In the genomic region with DNA sequence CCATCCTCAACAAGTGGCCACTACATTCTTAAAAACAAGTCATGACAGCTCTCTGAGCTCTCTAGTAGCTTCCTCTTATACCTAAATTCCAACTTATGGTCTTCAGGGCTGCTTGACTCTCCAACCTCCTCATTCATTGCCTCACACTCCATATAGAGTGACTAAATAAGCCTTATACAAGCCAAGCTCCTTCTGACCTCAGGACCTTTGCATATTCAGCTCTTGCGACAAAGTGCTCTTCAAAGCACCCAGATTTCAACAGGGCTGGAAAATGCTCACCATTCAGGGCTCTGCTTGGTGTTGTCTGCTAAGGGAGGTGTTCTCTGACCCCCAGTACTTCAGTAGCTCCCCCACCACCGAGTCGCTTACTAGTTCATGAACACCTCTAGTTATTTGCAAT, we compare ENCODE assay signal across 17 cellular contexts. TPM values are rescaled to one million over a fixed set of nuclear protein-coding genes. Genes with fewer than 3 reads are reported as not detected.
"Had no signal": no experiment of that assay in that cellular context is flagged by ENCODE, and none has a peak within 500 bp of the region (broad histone marks: within the 10 kb centered on the region; RNA-seq: fewer than 3 reads in every experiment).

No MANE protein-coding gene starts in this region.

- H3K27ac Mint-ChIP-seq: mesothelial cell of epicardium had no signal

- H3K4me3 Mint-ChIP-seq: mesothelial cell of epicardium; stimulated activated effector memory CD8-positive, alpha-beta T cell treated with anti-CD3 and anti-CD28 coated beads, Interleukin-12 subunit alpha, Interleukin-12 subunit beta, amount 100 ng/mL, for 72 hours had no signal

- DNase-seq: activated effector memory CD4-positive, alpha-beta T cell treated with anti-CD3 and anti-CD28 coated beads, Interleukin-2, amount 50 U/mL, for 16 hours; adrenal gland; caudate nucleus; effector memory CD4-positive, alpha-beta T cell; left cardiac atrium; lower lobe of right lung; occipital lobe; right lobe of liver; trophoblast cell had no signal

- ATAC-seq: activated CD4-positive, CD25-positive, alpha-beta regulatory T cell treated with anti-CD3 and anti-CD28 coated beads, Interleukin-2, amount 50 U/mL, for 24 hours; left cardiac atrium; lower lobe of right lung; right lobe of liver; Right ventricle myocardium inferior; stimulated activated effector memory CD8-positive, alpha-beta T cell treated with anti-CD3 and anti-CD28 coated beads, Interleukin-12 subunit alpha, Interleukin-12 subunit beta, amount 100 ng/mL, for 72 hours had no signal

- H3K36me3 Mint-ChIP-seq: mesothelial cell of epicardium; stimulated activated effector memory CD8-positive, alpha-beta T cell treated with anti-CD3 and anti-CD28 coated beads, Interleukin-12 subunit alpha, Interleukin-12 subunit beta, amount 100 ng/mL, for 72 hours had no signal

- H3K9me3 Mint-ChIP-seq: mesothelial cell of epicardium; stimulated activated effector memory CD8-positive, alpha-beta T cell treated with anti-CD3 and anti-CD28 coated beads, Interleukin-12 subunit alpha, Interleukin-12 subunit beta, amount 100 ng/mL, for 72 hours had no signal

RNA-seq across cellular contexts. Expression of a gene that starts 3.7 kb away (rescaled TPM):
- total RNA-seq: epithelial cell of proximal tubule, mesothelial cell of epicardium, myocyte, occipital lobe had no signal

RNA-seq across cellular contexts. Expression of a gene that starts 30.9 kb away (rescaled TPM):
- total RNA-seq: adrenal gland; epithelial cell of proximal tubule; left cardiac atrium; lower lobe of right lung; mesothelial cell of epicardium; myocyte; occipital lobe; prostate gland; Right ventricle myocardium inferior; T-helper 2 cell treated with Interferon-gamma antibody and Interleukin-4, amounts not matched to agents 100 ng/mL and 5 ng/mL, for 36 hours had no signal

RNA-seq across cellular contexts. Expression of a gene that starts 34.3 kb away (rescaled TPM):
- total RNA-seq: epithelial cell of proximal tubule; mesothelial cell of epicardium; myocyte; T-helper 2 cell treated with Interferon-gamma antibody and Interleukin-4, amounts not matched to agents 100 ng/mL and 5 ng/mL, for 36 hours had no signal

RNA-seq across cellular contexts. Expression of a gene that starts 43.1 kb away (rescaled TPM):
- total RNA-seq: epithelial cell of proximal tubule; left cardiac atrium; mesothelial cell of epicardium; myocyte; occipital lobe; prostate gland; Right ventricle myocardium inferior; T-helper 2 cell treated with Interferon-gamma antibody and Interleukin-4, amounts not matched to agents 100 ng/mL and 5 ng/mL, for 36 hours had no signal
